In the genomic region with DNA sequence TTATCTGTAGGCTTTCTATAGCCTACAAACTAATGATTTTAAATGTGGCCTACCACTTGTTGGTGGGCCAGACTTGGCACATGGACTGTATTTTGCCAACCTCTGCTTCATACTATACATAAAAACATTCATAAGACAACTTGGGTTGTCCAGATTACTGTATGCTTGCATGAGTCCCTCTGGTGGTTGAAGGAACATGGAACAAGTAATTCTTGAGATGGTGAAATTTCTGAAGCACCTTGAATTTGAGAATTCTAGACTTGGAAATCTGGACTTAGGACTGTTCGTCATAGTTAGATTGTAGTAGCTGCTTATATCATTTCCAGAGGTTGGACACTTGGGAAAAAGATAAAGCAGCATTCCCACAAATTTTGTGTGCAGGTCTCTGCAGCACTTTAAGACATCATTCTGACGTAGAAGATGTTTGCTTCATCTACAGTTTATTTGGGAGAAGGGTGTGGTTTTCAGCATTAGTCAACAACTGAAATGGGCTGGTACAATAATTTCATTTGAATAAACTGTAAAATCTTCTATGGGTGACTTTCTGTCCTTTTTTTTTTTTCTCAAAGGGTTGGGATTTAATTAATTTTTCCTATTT, we compare ENCODE assay signal across 8 cellular contexts. TPM values are rescaled to one million over a fixed set of nuclear protein-coding genes. Genes with fewer than 3 reads are reported as not detected.
DNase-seq lines count a peak whose midpoint lies in the region; ATAC-seq and TF ChIP-seq lines count a peak whose summit lies in the region.

No MANE protein-coding gene starts in this region.

- H3K36me3 ChIP-seq in heart right ventricle (no peaks in the 10 kb centered on the region), upper lobe of right lung (no peaks in the 10 kb centered on the region)

- ATAC-seq in heart right ventricle = peak in 1 of 8 donors; percentile 22
- no peak for ATAC-seq in Right ventricle myocardium inferior
- ATAC-seq in upper lobe of right lung = peak; percentile 74
- no peak for ATAC-seq in HG02610 (IDR thresholded peaks at IDR 0.05; ENCODE audit: unreplicated experiment)
- no peak for ATAC-seq in HG02981 (IDR thresholded peaks at IDR 0.05; ENCODE audit: unreplicated experiment)

- H3K27me3 ChIP-seq in heart right ventricle (no peaks in the 10 kb centered on the region), upper lobe of right lung (no peaks in the 10 kb centered on the region)

- H3K9me3 ChIP-seq in heart right ventricle (peaks cover 0 to 8% (median 3%) of the 10 kb centered on the region in 11 donors), upper lobe of right lung (no peaks in the 10 kb centered on the region)

- POLR2A ChIA-PET in RWPE1 (lab: Yijun Ruan, JAX; ENCODE audit: low non-redundant PET) = no interaction called here

- DNase-seq in heart right ventricle = no peak
- no peak for DNase-seq in Right ventricle myocardium inferior (ENCODE audit: missing footprints)
- DNase-seq in RWPE1 (ENCODE audit: low spot score) = peak; percentile 29
- peak; percentile 55 for DNase-seq in fibroblast of mammary gland (ENCODE audit: low read depth)
- DNase-seq in upper lobe of right lung = no peak
- DNase-seq in NCI-H526 (lab: John Stamatoyannopoulos, UW) = no peak

- no peak overlapping the region for H3K4me3 ChIP-seq in heart right ventricle
- H3K4me3 ChIP-seq in fibroblast of mammary gland (ENCODE audit: control insufficient read depth, low read depth, low read length) = no peak overlapping the region
- no peak overlapping the region for H3K4me3 ChIP-seq in upper lobe of right lung

- H3K27ac ChIP-seq in heart right ventricle (no peak overlapping the region), RWPE1 (no peak overlapping the region), upper lobe of right lung (no peak overlapping the region)

- intact Hi-C loops in heart right ventricle (cut with DNase I) = no loop called here
- intact Hi-C loops in Right ventricle myocardium inferior (cut with DNase I) = no loop called here
- intact Hi-C loops in upper lobe of right lung (cut with DNase I) = no loop called here

- CTCF ChIA-PET in RWPE1 (lab: Yijun Ruan, JAX) = no interaction called here

- H3K4me1 ChIP-seq in heart right ventricle (peaks cover 0 to 39% (median 13%) of the 10 kb centered on the region in 9 donors), upper lobe of right lung (peaks cover 39% of the 10 kb centered on the region)

- peak in 7 of 9 donors; percentile 30 to 57 (median 38) for TF ChIP-seq CTCF in heart right ventricle (IDR thresholded peaks at IDR 0.05)
- TF ChIP-seq CTCF in RWPE1 (conservative IDR thresholded peaks at IDR 0.05; ENCODE audit: low read depth) = peak; percentile 54
- TF ChIP-seq CTCF in fibroblast of mammary gland (conservative IDR thresholded peaks at IDR 0.05; ENCODE audit: control insufficient read depth, insufficient read depth, low read depth, low read length) = peak; percentile 59
- TF ChIP-seq CTCF in upper lobe of right lung (IDR thresholded peaks at IDR 0.05) = peak; percentile 54

- 69 to 77% methylated on average over 2 of the region's 2 CpGs for WGBS in heart right ventricle, 2 donors

RNA-seq across cellular contexts. Expression of gene NFATC3, which starts 31.2 kb away (rescaled TPM):
- total RNA-seq in heart right ventricle (10 to 100 TPM; 19.8 to 32.9 (median 25.1) TPM), Right ventricle myocardium inferior (23.7 TPM), upper lobe of right lung (74.5 TPM)
- 1 to 10 TPM; 6.3 to 9.2 TPM for polyA plus RNA-seq in heart right ventricle

Comparison
In these comparisons a context has a peak if more than half of its experiments do, and no peak if none do; other contexts are left out.
1. DNase-seq: peak in RWPE1 (single experiment) and fibroblast of mammary gland (single experiment); none in heart right ventricle (0 of 2), Right ventricle myocardium inferior (single experiment), upper lobe of right lung (single experiment) and NCI-H526 (0 of 2).
2. Peak in every context shown above with its lines, with median percentiles within 50 percentile points of each other: CTCF ChIP-seq.